In genomic region chr9:101393135-101393534, GRCh38 we compare ENCODE assay signal across 2 cellular contexts.
TF ChIP-seq lines count a peak whose summit lies in the region.

No MANE protein-coding gene starts in this region.

TF ChIP-seq in A549, 52 proteins besides CTCF, POLR2A, EP300 and RAD21:
- TF ChIP-seq HOXA7 (CRISPR knock-in tag; IDR thresholded peaks at IDR 0.05), result no peak

TF ChIP-seq in HEK293T, 16 proteins besides CTCF, POLR2A, EP300 and RAD21:
- no peak for TF ChIP-seq SP1 (IDR thresholded peaks at IDR 0.05)
- TF ChIP-seq NFRKB (IDR thresholded peaks at IDR 0.05), result no peak
- no peak for TF ChIP-seq FOXK2 (IDR thresholded peaks at IDR 0.05)
- TF ChIP-seq FOXM1 (IDR thresholded peaks at IDR 0.05; ENCODE audit: borderline replicate concordance), result no peak
- no peak for TF ChIP-seq ZNF384 (IDR thresholded peaks at IDR 0.05)
- no peak for TF ChIP-seq BHLHE40 (IDR thresholded peaks at IDR 0.05; ENCODE audit: borderline replicate concordance)
- no peak for TF ChIP-seq ELF4 (IDR thresholded peaks at IDR 0.05)
